ENCODE assay signal across 1 cellular context in genomic region chr6:38215225-38215624, GRCh38.
TF ChIP-seq lines count a peak whose summit lies in the region.

No MANE protein-coding gene starts in this region.

TF ChIP-seq in neural cell, 6 proteins besides CTCF, POLR2A, EP300 and RAD21:
- no peak for TF ChIP-seq REST (IDR thresholded peaks at IDR 0.05; ENCODE audit: borderline replicate concordance)
- no peak for TF ChIP-seq POLR2AphosphoS5 (IDR thresholded peaks at IDR 0.05)
- no peak for TF ChIP-seq TAF1 (IDR thresholded peaks at IDR 0.05; ENCODE audit: low read depth)
